19 cellular contexts compared by ENCODE assay signal in genomic region chr6:108866798-108867197, GRCh38. TPM values are rescaled to one million over a fixed set of nuclear protein-coding genes. Genes with fewer than 3 reads are reported as not detected.
DNase-seq lines count a peak whose midpoint lies in the region; ATAC-seq, FAIRE-seq and TF ChIP-seq lines count a peak whose summit lies in the region.
"Had no signal": no experiment of that assay in that cellular context is flagged by ENCODE, and none has a peak within 500 bp of the region (broad histone marks: within the 10 kb centered on the region; RNA-seq: fewer than 3 reads in every experiment).

No MANE protein-coding gene starts in this region.

- H3F3A ChIP-seq in MM.1S (ENCODE audit: insufficient read depth, low read length): peaks cover 13% of the 10 kb centered on the region; the same call in 1 of the 2 replicates

- TF ChIP-seq POLR2A in vagina (IDR thresholded peaks at IDR 0.05): no peak

- no peak for TF ChIP-seq CTCF in MM.1S (IDR thresholded peaks at IDR 0.05; ENCODE audit: low read length)
- no peak for TF ChIP-seq CTCF in vagina (IDR thresholded peaks at IDR 0.05)

- H3K4me2 ChIP-seq in MM.1S (ENCODE audit: low read depth, low read length): 0 out of 2 replicates have a peak overlapping the region, but pooled peaks have one; percentile 50
- H3K4me2 ChIP-seq: BLaER1 treated with 17β-estradiol and CSF1 and Interleukin-3, amounts not matched to agents 10 nM and 100 nM had no signal

- no peaks in the 10 kb centered on the region for H3K9me3 Mint-ChIP-seq in activated CD8-positive, alpha-beta memory T cell treated with anti-CD3 and anti-CD28 coated beads, Interleukin-2, amount 10 ng/mL, durations not matched to agents 7 days and 5 days (ENCODE audit: low read depth)
- H3K9me3 Mint-ChIP-seq: CD4-positive, alpha-beta T cell had no signal

- H3K9me3 ChIP-seq in MM.1S (replicated peaks; ENCODE audit: insufficient read depth, low read length): no peaks in the 10 kb centered on the region
- H3K9me3 ChIP-seq in vagina: no peaks in the 10 kb centered on the region
- H3K9me3 ChIP-seq: BLaER1 treated with 17β-estradiol and CSF1 and Interleukin-3, amounts not matched to agents 10 nM and 100 nM; HAP-1 had no signal

- H3K4me3 Mint-ChIP-seq in activated CD8-positive, alpha-beta memory T cell treated with anti-CD3 and anti-CD28 coated beads, Interleukin-2, amount 10 ng/mL, durations not matched to agents 7 days and 5 days: no peak overlapping the region
- H3K4me3 Mint-ChIP-seq: CD4-positive, alpha-beta T cell had no signal

- ATAC-seq in activated CD8-positive, alpha-beta memory T cell treated with anti-CD3 and anti-CD28 coated beads, Interleukin-2, amount 10 ng/mL, durations not matched to agents 7 days and 5 days: no peak

- H3K4me3 ChIP-seq in MM.1S (ENCODE audit: low read length): no peak overlapping the region
- no peak overlapping the region for H3K4me3 ChIP-seq in vagina
- H3K4me3 ChIP-seq: BLaER1 treated with 17β-estradiol and CSF1 and Interleukin-3, amounts not matched to agents 10 nM and 100 nM; HAP-1 had no signal

- H3K27ac ChIP-seq in MM.1S (ENCODE audit: low read length): no peak overlapping the region
- H3K27ac ChIP-seq in vagina: peak overlapping the region; percentile 64
- H3K27ac ChIP-seq: BLaER1 treated with 17β-estradiol and CSF1 and Interleukin-3, amounts not matched to agents 10 nM and 100 nM; HL-60 had no signal

- H3K27me3 Mint-ChIP-seq in activated CD8-positive, alpha-beta memory T cell treated with anti-CD3 and anti-CD28 coated beads, Interleukin-2, amount 10 ng/mL, durations not matched to agents 7 days and 5 days: peaks cover 3% of the 10 kb centered on the region
- H3K27me3 Mint-ChIP-seq: CD4-positive, alpha-beta T cell had no signal

- H4K20me1 ChIP-seq in MM.1S (ENCODE audit: insufficient read depth, low read length): no peaks in the 10 kb centered on the region
- H4K20me1 ChIP-seq: BLaER1 treated with 17β-estradiol and CSF1 and Interleukin-3, amounts not matched to agents 10 nM and 100 nM had no signal

- 0 out of 2 replicates have a peak, but pooled peaks cover 2% of the 10 kb centered on the region for H3K79me2 ChIP-seq in MM.1S (ENCODE audit: low read length)

- DNase-seq in activated CD8-positive, alpha-beta memory T cell treated with anti-CD3 and anti-CD28 coated beads, Interleukin-2, amount 10 ng/mL, durations not matched to agents 7 days and 5 days: no peak
- DNase-seq in activated CD8-positive, alpha-beta memory T cell treated with anti-CD3 and anti-CD28 coated beads, Interleukin-2, amount 50 U/mL, for 48 hours: no peak
- DNase-seq in MM.1S: no peak
- no peak for DNase-seq in vagina (ENCODE audit: extremely low spot score in 2 of 2)
- DNase-seq in NCI-H226: no peak
- DNase-seq in T-helper 2 cell: no peak
- no peak for DNase-seq in AG20443 (ENCODE audit: low spot score)
- DNase-seq: 8988T; Calu3; CD4-positive, alpha-beta T cell; DMS79 treated with DMSO at 0.1 percent for 48 hours; EL; GDM1 had no signal

- H3K9me2 ChIP-seq in MM.1S (replicated peaks; ENCODE audit: insufficient read depth, low read length): no peaks in the 10 kb centered on the region

- H3K36me3 Mint-ChIP-seq in activated CD8-positive, alpha-beta memory T cell treated with anti-CD3 and anti-CD28 coated beads, Interleukin-2, amount 10 ng/mL, durations not matched to agents 7 days and 5 days: peaks cover 50% of the 10 kb centered on the region

- H3K4me1 Mint-ChIP-seq in activated CD8-positive, alpha-beta memory T cell treated with anti-CD3 and anti-CD28 coated beads, Interleukin-2, amount 10 ng/mL, durations not matched to agents 7 days and 5 days: peaks cover 64% of the 10 kb centered on the region

- H3K36me3 ChIP-seq in MM.1S (replicated peaks; ENCODE audit: insufficient read depth, low read length) (no peaks in the 10 kb centered on the region), vagina (no peaks in the 10 kb centered on the region)
- H3K36me3 ChIP-seq: HAP-1 had no signal

- peak overlapping the region; percentile 91 for H3K27ac Mint-ChIP-seq in activated CD8-positive, alpha-beta memory T cell treated with anti-CD3 and anti-CD28 coated beads, Interleukin-2, amount 10 ng/mL, durations not matched to agents 7 days and 5 days
- H3K27ac Mint-ChIP-seq: CD4-positive, alpha-beta T cell had no signal

- CTCF ChIA-PET in activated CD8-positive, alpha-beta memory T cell treated with anti-CD3 and anti-CD28 coated beads, Interleukin-2, amount 10 ng/mL, durations not matched to agents 7 days and 5 days (lab: Charles Lee): interaction anchor here (1.0 to 2.5 kb wide), 11 partner anchors 8 to 325 kb away, joined by 3 to 23 read pairs (median 7); no protein-coding TSS in a partner anchor

- H3K4me1 ChIP-seq in MM.1S (ENCODE audit: low read length): peaks cover 36% of the 10 kb centered on the region
- peaks cover 27% of the 10 kb centered on the region for H3K4me1 ChIP-seq in vagina
- H3K4me1 ChIP-seq: HAP-1 had no signal

- intact Hi-C loops in vagina (cut with DNase I): no loop called here

- no peak overlapping the region for H2AFZ ChIP-seq in MM.1S (ENCODE audit: low read length)

- H3K27me3 ChIP-seq in MM.1S (replicated peaks; ENCODE audit: insufficient read depth, low read length) (no peaks in the 10 kb centered on the region), vagina (no peaks in the 10 kb centered on the region)
- H3K27me3 ChIP-seq: BLaER1 treated with 17β-estradiol and CSF1 and Interleukin-3, amounts not matched to agents 10 nM and 100 nM had no signal

- peak; percentile 60 for FAIRE-seq in colon (lab: Jason Lieb, UNC)
- FAIRE-seq: GM12892, H1 had no signal

- no peak overlapping the region for H3K9ac ChIP-seq in MM.1S (ENCODE audit: low read length)
- H3K9ac ChIP-seq: BLaER1 treated with 17β-estradiol and CSF1 and Interleukin-3, amounts not matched to agents 10 nM and 100 nM had no signal

RNA-seq across cellular contexts. Expression of gene ARMC2, which starts 18.6 kb away (rescaled TPM):
- 10 to 100 TPM; 10.8 to 19.2 TPM for total RNA-seq in activated CD8-positive, alpha-beta memory T cell treated with anti-CD3 and anti-CD28 coated beads, Interleukin-2, amount 10 ng/mL, durations not matched to agents 7 days and 5 days
- 11.5 TPM for total RNA-seq in vagina
